1 cellular context compared by ENCODE assay signal in genomic region chr13:52024481-52024880, GRCh38.
TF ChIP-seq lines count a peak whose summit lies in the region.

TSS of gene UTP14C (plus strand) at chr13:52024691. CDS start at chr13:52028805, 4,114 bp downstream.

TF ChIP-seq in WTC11, 78 proteins besides CTCF, POLR2A, EP300 and RAD21 (continued from another document):
- TF ChIP-seq, protein P1, sequence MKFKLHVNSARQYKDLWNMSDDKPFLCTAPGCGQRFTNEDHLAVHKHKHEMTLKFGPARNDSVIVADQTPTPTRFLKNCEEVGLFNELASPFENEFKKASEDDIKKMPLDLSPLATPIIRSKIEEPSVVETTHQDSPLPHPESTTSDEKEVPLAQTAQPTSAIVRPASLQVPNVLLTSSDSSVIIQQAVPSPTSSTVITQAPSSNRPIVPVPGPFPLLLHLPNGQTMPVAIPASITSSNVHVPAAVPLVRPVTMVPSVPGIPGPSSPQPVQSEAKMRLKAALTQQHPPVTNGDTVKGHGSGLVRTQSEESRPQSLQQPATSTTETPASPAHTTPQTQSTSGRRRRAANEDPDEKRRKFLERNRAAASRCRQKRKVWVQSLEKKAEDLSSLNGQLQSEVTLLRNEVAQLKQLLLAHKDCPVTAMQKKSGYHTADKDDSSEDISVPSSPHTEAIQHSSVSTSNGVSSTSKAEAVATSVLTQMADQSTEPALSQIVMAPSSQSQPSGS (CRISPR knock-in tag; IDR thresholded peaks at IDR 0.05; ENCODE audit: borderline replicate concordance, low read depth), result no peak
- TF ChIP-seq JAZF1 (CRISPR knock-in tag; IDR thresholded peaks at IDR 0.05), result no peak
- TF ChIP-seq CBFB (CRISPR knock-in tag; IDR thresholded peaks at IDR 0.05; ENCODE audit: low read depth), result no peak
- no peak for TF ChIP-seq ELF4 (CRISPR knock-in tag; IDR thresholded peaks at IDR 0.05; ENCODE audit: low read depth)
- no peak for TF ChIP-seq EMX1 (CRISPR knock-in tag; IDR thresholded peaks at IDR 0.05)
